Comparison of ENCODE assay signal across 17 cellular contexts in genomic region chr19:21158523-21159135, GRCh38. TPM values are rescaled to one million over a fixed set of nuclear protein-coding genes. Genes with fewer than 3 reads are reported as not detected.
DNase-seq lines count a peak whose midpoint lies in the region; ATAC-seq and TF ChIP-seq lines count a peak whose summit lies in the region.
"Had no signal": no experiment of that assay in that cellular context is flagged by ENCODE, and none has a peak within 500 bp of the region (broad histone marks: within the 10 kb centered on the region; RNA-seq: fewer than 3 reads in every experiment).

No MANE protein-coding gene starts in this region.

- H3K4me1 Mint-ChIP-seq in WTC11, result peaks cover 8% of the 10 kb centered on the region
- no peaks in the 10 kb centered on the region for H3K4me1 Mint-ChIP-seq in CD14-positive monocyte

- no peak for TF ChIP-seq POLR2A in stomach (IDR thresholded peaks at IDR 0.05)

- H3K36me3 Mint-ChIP-seq in WTC11, result peaks cover 50% of the 10 kb centered on the region
- H3K36me3 Mint-ChIP-seq in CD14-positive monocyte, result peaks cover 45 to 81% of the 10 kb centered on the region in 2 donors

- H3K27ac ChIP-seq in stomach, result no peak overlapping the region
- H3K27ac ChIP-seq: 22Rv1, body of pancreas had no signal

- peaks cover 0 to 44% (median 36%) of the 10 kb centered on the region in 4 donors for H3K36me3 ChIP-seq in stomach

- no peak for ATAC-seq in WTC11
- ATAC-seq: body of pancreas; stimulated activated naive B cell treated with anti-CD40 and anti-IgM and Interleukin-4, amounts not matched to agents 10 μg/mL and 1 μg/mL and 100 μg/mL, for 72 hours had no signal

- no peaks in the 10 kb centered on the region for H3K27me3 ChIP-seq in stomach
- H3K27me3 ChIP-seq: body of pancreas had no signal

- POLR2A ChIA-PET in WTC11 (lab: Charles Lee), result no interaction called here

- peak; percentile 33 for DNase-seq in DMS53 (lab: John Stamatoyannopoulos, UW)
- DNase-seq in DMS53 treated with DMSO at 0.1 percent for 48 hours (lab: John Stamatoyannopoulos, UW; ENCODE audit: unreplicated experiment), result no peak
- no peak for DNase-seq in WTC11 (ENCODE audit: low spot score)
- DNase-seq in epithelial cell of esophagus (ENCODE audit: low read depth), result peak; percentile 51
- DNase-seq in non-pigmented ciliary epithelial cell (ENCODE audit: low read depth), result peak; percentile 28
- no peak for DNase-seq in CD14-positive monocyte (ENCODE audit: low spot score)
- no peak for DNase-seq in stomach
- no peak for DNase-seq in cortex of kidney (lab: John Stamatoyannopoulos, UW)
- DNase-seq: activated gamma-delta T cell; body of pancreas; CD4-positive, alpha-beta T cell; head of caudate nucleus; NCI-H1694 treated with DMSO at 0.1 percent for 48 hours; NCI-H510A treated with DMSO at 0.1 percent for 48 hours; stimulated activated naive B cell treated with anti-CD40 and anti-IgM and Interleukin-4, amounts not matched to agents 10 μg/mL and 1 μg/mL and 100 μg/mL, for 72 hours had no signal

- H3K9me3 Mint-ChIP-seq in WTC11 (no peaks in the 10 kb centered on the region), CD14-positive monocyte (peaks cover 34 to 79% (median 61%) of the 10 kb centered on the region in 7 donors)
- H3K9me3 Mint-ChIP-seq: CD4-positive, alpha-beta T cell had no signal

- intact Hi-C loops in CD14-positive monocyte (cut with micrococcal nuclease) (no loop called here), stomach (cut with DNase I; ENCODE audit: low total_unique reads) (no loop called here)

- 0 out of 2 replicates have a peak overlapping the region, but pooled peaks have one; percentile 25 for H3K27ac Mint-ChIP-seq in WTC11
- H3K27ac Mint-ChIP-seq in CD14-positive monocyte, result no peak overlapping the region
- H3K27ac Mint-ChIP-seq: CD4-positive, alpha-beta T cell; stimulated activated naive B cell treated with anti-CD40 and anti-IgM and Interleukin-4, amounts not matched to agents 10 μg/mL and 1 μg/mL and 100 μg/mL, for 72 hours; type B pancreatic cell had no signal

- H3K9me3 ChIP-seq in stomach, result peaks cover 0 to 25% (median 8%) of the 10 kb centered on the region in 4 donors
- H3K9me3 ChIP-seq: body of pancreas had no signal

- no peaks in the 10 kb centered on the region for H3K4me1 ChIP-seq in stomach
- H3K4me1 ChIP-seq: body of pancreas had no signal

- no peak overlapping the region for H3K4me3 Mint-ChIP-seq in WTC11
- no peak overlapping the region for H3K4me3 Mint-ChIP-seq in CD14-positive monocyte
- H3K4me3 Mint-ChIP-seq: CD4-positive, alpha-beta T cell; stimulated activated naive B cell treated with anti-CD40 and anti-IgM and Interleukin-4, amounts not matched to agents 10 μg/mL and 1 μg/mL and 100 μg/mL, for 72 hours; type B pancreatic cell had no signal

- TF ChIP-seq EP300 in stomach (IDR thresholded peaks at IDR 0.05), result no peak

- TF ChIP-seq CTCF in WTC11 (IDR thresholded peaks at IDR 0.05) (no peak), epithelial cell of esophagus (IDR thresholded peaks at IDR 0.05; ENCODE audit: insufficient read depth, low read depth, low read length, missing control alignments) (no peak), CD14-positive monocyte (IDR thresholded peaks at IDR 0.05) (no peak), stomach (IDR thresholded peaks at IDR 0.05) (no peak)

- H3K27me3 Mint-ChIP-seq in WTC11 (ENCODE audit: low read depth) (no peaks in the 10 kb centered on the region), CD14-positive monocyte (ENCODE audit: low read depth in 3 of 3) (no peaks in the 10 kb centered on the region)
- H3K27me3 Mint-ChIP-seq: CD4-positive, alpha-beta T cell; stimulated activated naive B cell treated with anti-CD40 and anti-IgM and Interleukin-4, amounts not matched to agents 10 μg/mL and 1 μg/mL and 100 μg/mL, for 72 hours; type B pancreatic cell had no signal

- CTCF ChIA-PET in WTC11 (lab: Charles Lee), result interaction anchor here (2.7 kb wide), 1 partner anchor 17 kb away, joined by 8 read pairs; the partner anchor contains the start of gene ZNF431

- 89 to 97% (median 97%) methylated on average over 1 of the region's 1 CpG for WGBS in stomach, 5 donors

- no peak overlapping the region for H3K4me3 ChIP-seq in epithelial cell of esophagus (ENCODE audit: low read length)
- H3K4me3 ChIP-seq in stomach, result no peak overlapping the region
- H3K4me3 ChIP-seq: body of pancreas had no signal

TF ChIP-seq in WTC11, 78 proteins besides CTCF, POLR2A, EP300 and RAD21:
- TF ChIP-seq ZNF138 (CRISPR knock-in tag; conservative IDR thresholded peaks at IDR 0.05) (no peak), PRDM15 (CRISPR knock-in tag; IDR thresholded peaks at IDR 0.05) (no peak), ATF2 (CRISPR knock-in tag; IDR thresholded peaks at IDR 0.05; ENCODE audit: borderline replicate concordance, low read depth) (no peak), NFYB (CRISPR knock-in tag; conservative IDR thresholded peaks at IDR 0.05; ENCODE audit: low read depth) (no peak), GABPB1 (CRISPR knock-in tag; IDR thresholded peaks at IDR 0.05) (no peak), ZNF671 (CRISPR knock-in tag; IDR thresholded peaks at IDR 0.05) (no peak), MYBL2 (CRISPR knock-in tag; IDR thresholded peaks at IDR 0.05) (no peak), IRF2 (CRISPR knock-in tag; IDR thresholded peaks at IDR 0.05; ENCODE audit: borderline replicate concordance, low read depth) (no peak), RORB (CRISPR knock-in tag; IDR thresholded peaks at IDR 0.05) (no peak)

RNA-seq across cellular contexts. Expression of gene ZNF431, which starts 16.8 kb away (rescaled TPM):
- total RNA-seq in WTC11 (2021), result 41.2 to 45.2 TPM (median 42.1 TPM) in 3 replicates
- 1 to 10 TPM; 1.8 to 4.6 TPM for polyA plus RNA-seq in CD14-positive monocyte
- 10 to 100 TPM in 2 of 5 donors, 1 to 10 TPM in 3; 5.2 to 55.4 (median 5.8) TPM for total RNA-seq in stomach
- 10 to 100 TPM in 1 of 3 donors, 1 to 10 TPM in 2; 2.0 to 12.3 (median 5.7) TPM for polyA plus RNA-seq in stomach

Comparison
In these comparisons a context has a peak if more than half of its experiments do, and no peak if none do; other contexts are left out.
1. DNase-seq: peak in DMS53 (single experiment), epithelial cell of esophagus (single experiment) and non-pigmented ciliary epithelial cell (single experiment); none in DMS53 treated with DMSO at 0.1 percent for 48 hours (single experiment), WTC11 (single experiment), CD14-positive monocyte (single experiment), stomach (single experiment) and cortex of kidney (single experiment).